23 cellular contexts compared by ENCODE assay signal in the genomic region with DNA sequence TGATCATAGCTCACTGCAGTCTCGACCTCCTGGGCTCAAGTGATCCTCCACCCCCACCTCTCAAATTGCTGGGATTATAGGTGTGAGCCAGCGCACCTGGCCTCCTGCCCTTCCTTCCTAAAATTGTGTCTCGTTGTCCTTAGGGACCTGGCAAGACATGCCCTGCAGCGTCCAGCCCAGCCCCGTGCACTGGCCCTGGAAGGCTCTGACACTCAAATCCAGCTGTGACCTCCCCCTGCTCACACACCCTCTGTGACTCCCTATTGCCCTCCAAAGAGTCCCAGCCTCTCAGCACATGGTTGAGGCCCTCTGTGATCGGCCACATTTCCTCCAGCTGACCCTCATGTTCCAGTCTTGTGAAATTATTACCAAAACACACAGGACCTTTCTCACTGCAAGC.
"Had no signal": no experiment of that assay in that cellular context is flagged by ENCODE, and none has a peak within 500 bp of the region (broad histone marks: within the 10 kb centered on the region; RNA-seq: fewer than 3 reads in every experiment).

No MANE protein-coding gene starts in this region.

- H3K27ac ChIP-seq: body of pancreas, hepatocyte, left ventricle myocardium inferior, right lobe of liver, skin epidermis, testis, upper lobe of left lung had no signal

- H3K27me3 Mint-ChIP-seq: activated CD4-positive, alpha-beta memory T cell treated with anti-CD3 and anti-CD28 coated beads, Interleukin-2, amount 10 ng/mL, durations not matched to agents 7 days and 5 days; effector memory CD8-positive, alpha-beta T cell had no signal

- ATAC-seq: activated T-cell treated with anti-CD3 and anti-CD28 coated beads, Interleukin-2, amount 50 U/mL, for 72 hours; body of pancreas; effector memory CD8-positive, alpha-beta T cell; right lobe of liver had no signal

- DNase-seq: activated CD4-positive, alpha-beta memory T cell treated with anti-CD3 and anti-CD28 coated beads, Interleukin-2, amount 10 ng/mL, durations not matched to agents 7 days and 5 days; activated CD4-positive, alpha-beta T cell treated with anti-CD3 and anti-CD28 coated beads for 4 hours; activated CD4-positive, CD25-positive, alpha-beta regulatory T cell; activated effector memory CD4-positive, alpha-beta T cell treated with Interleukin-2 at 50 U/mL for 16 hours; activated naive CD4-positive, alpha-beta T cell treated with anti-CD3 and anti-CD28 coated beads for 36 hours; activated T-cell treated with anti-CD3 and anti-CD28 coated beads, Interleukin-2, amount 50 U/mL, for 72 hours; anterior cingulate cortex; body of pancreas; caudate nucleus; effector memory CD8-positive, alpha-beta T cell; glutamatergic neuron; kidney glomerular epithelial cell; left ventricle myocardium inferior; posterior cingulate gyrus; right lobe of liver; stimulated activated CD4-positive, alpha-beta T cell treated with anti-CD3 and anti-CD28 coated beads, Interleukin-1b, Interleukin-23, amount 100 ng/mL, for 48 hours; testis; upper lobe of left lung had no signal

- H3K4me3 Mint-ChIP-seq: activated CD4-positive, alpha-beta memory T cell treated with anti-CD3 and anti-CD28 coated beads, Interleukin-2, amount 10 ng/mL, durations not matched to agents 7 days and 5 days; activated naive CD4-positive, alpha-beta T cell treated with anti-CD3 and anti-CD28 coated beads for 36 hours; activated T-cell treated with anti-CD3 and anti-CD28 coated beads, Interleukin-2, amount 50 U/mL, for 72 hours; effector memory CD8-positive, alpha-beta T cell; T-helper 1 cell treated with Interleukin-12 subunit alpha and Interleukin-12 subunit beta and Interleukin-4 antibody, amounts not matched to agents 30 μg/mL and 1 μg/mL, for 36 hours had no signal

- H3K27me3 ChIP-seq: body of pancreas, esophagus muscularis mucosa, hepatocyte, right lobe of liver, testis, upper lobe of left lung had no signal

- H3K9me3 Mint-ChIP-seq: activated CD4-positive, alpha-beta memory T cell treated with anti-CD3 and anti-CD28 coated beads, Interleukin-2, amount 10 ng/mL, durations not matched to agents 7 days and 5 days; activated naive CD4-positive, alpha-beta T cell treated with anti-CD3 and anti-CD28 coated beads for 36 hours; activated T-cell treated with anti-CD3 and anti-CD28 coated beads, Interleukin-2, amount 50 U/mL, for 72 hours; effector memory CD8-positive, alpha-beta T cell; nephron; T-helper 1 cell treated with Interleukin-12 subunit alpha and Interleukin-12 subunit beta and Interleukin-4 antibody, amounts not matched to agents 30 μg/mL and 1 μg/mL, for 36 hours had no signal

- H3K4me3 ChIP-seq: body of pancreas, esophagus muscularis mucosa, hepatocyte, left ventricle myocardium inferior, right lobe of liver, skin epidermis, testis, upper lobe of left lung had no signal

- H3K27ac Mint-ChIP-seq: activated CD4-positive, alpha-beta memory T cell treated with anti-CD3 and anti-CD28 coated beads, Interleukin-2, amount 10 ng/mL, durations not matched to agents 7 days and 5 days; activated naive CD4-positive, alpha-beta T cell treated with anti-CD3 and anti-CD28 coated beads for 36 hours; activated T-cell treated with anti-CD3 and anti-CD28 coated beads, Interleukin-2, amount 50 U/mL, for 72 hours; effector memory CD8-positive, alpha-beta T cell; nephron; T-helper 1 cell treated with Interleukin-12 subunit alpha and Interleukin-12 subunit beta and Interleukin-4 antibody, amounts not matched to agents 30 μg/mL and 1 μg/mL, for 36 hours had no signal

- H3K9me3 ChIP-seq: body of pancreas, esophagus muscularis mucosa, left ventricle myocardium inferior, right lobe of liver, testis, upper lobe of left lung had no signal
